Comparison of ENCODE assay signal across 25 cellular contexts in the genomic region with DNA sequence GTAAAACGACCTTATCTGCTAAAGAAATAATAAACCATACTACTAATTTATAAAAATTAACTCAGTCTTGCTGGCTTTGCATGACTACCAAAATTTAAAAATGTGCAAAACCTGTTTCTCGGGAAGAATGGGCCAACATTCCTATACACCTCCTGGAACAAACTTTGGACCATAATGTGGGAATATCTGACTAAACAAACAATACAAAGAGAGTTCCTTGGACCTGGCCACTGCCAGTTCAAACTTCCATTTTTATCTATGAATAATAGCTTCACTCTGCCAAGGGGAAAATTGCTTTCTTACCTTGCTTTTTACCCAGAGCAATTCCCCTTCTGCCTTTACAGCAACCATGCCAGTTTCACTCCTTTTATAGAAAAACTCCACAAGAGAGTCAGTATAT. TPM values are rescaled to one million over a fixed set of nuclear protein-coding genes. Genes with fewer than 3 reads are reported as not detected.
DNase-seq lines count a peak whose midpoint lies in the region; ATAC-seq, FAIRE-seq and TF ChIP-seq lines count a peak whose summit lies in the region.
"Had no signal": no experiment of that assay in that cellular context is flagged by ENCODE, and none has a peak within 500 bp of the region (broad histone marks: within the 10 kb centered on the region; RNA-seq: fewer than 3 reads in every experiment).

No MANE protein-coding gene starts in this region.

- H3K36me3 ChIP-seq in Caco-2 (ENCODE audit: control insufficient read depth, insufficient read depth, low read length) (no peaks in the 10 kb centered on the region), ascending aorta (no peaks in the 10 kb centered on the region), HepG2 (replicated peaks in 1 of 2; ENCODE audit: control insufficient read depth in 1 of 2, insufficient read depth in 2 of 2, low read length in 2 of 2) (no peaks in the 10 kb centered on the region), small intestine (ENCODE audit: control insufficient read depth in 2 of 2, insufficient read depth in 2 of 2, low read length in 2 of 2) (no peaks in the 10 kb centered on the region)

- FAIRE-seq in HepG2 (lab: Jason Lieb, UNC) (peak; percentile 56), small intestine (lab: Jason Lieb, UNC) (no peak)
- FAIRE-seq: H54 had no signal

- H3K9ac ChIP-seq in HepG2 (ENCODE audit: insufficient read depth, low read depth, low read length) = 0 out of 2 replicates have a peak overlapping the region, but pooled peaks have one; percentile 42
- H3K9ac ChIP-seq: KMS-11 had no signal

- peak in 1 of 2 experiments; percentile 49; a peak in 2 of 4 replicates for TF ChIP-seq EP300 in HepG2 (IDR thresholded peaks at IDR 0.05; ENCODE audit: low read depth in 2 of 2, low read length in 2 of 2)
- no peak for TF ChIP-seq EP300 in HepG2 (CRISPR knock-in tag; IDR thresholded peaks at IDR 0.05; ENCODE audit: borderline replicate concordance)

- peak overlapping the region; percentile 82 for H3K27ac Mint-ChIP-seq in Caco-2 (ENCODE audit: unreplicated experiment)

- H3K4me1 Mint-ChIP-seq in Caco-2 (ENCODE audit: low read depth, unreplicated experiment) = peaks cover 31% of the 10 kb centered on the region

- H3K4me1 ChIP-seq in Caco-2 (peaks cover 47% of the 10 kb centered on the region), ascending aorta (peaks cover 0 to 4% of the 10 kb centered on the region in 2 donors), HepG2 (ENCODE audit: insufficient read depth, low read length) (peaks cover 61% of the 10 kb centered on the region), small intestine (ENCODE audit: control insufficient read depth in 2 of 2, insufficient read depth in 1 of 2, low read depth in 1 of 2, low read length in 1 of 2) (peaks cover 6 to 15% of the 10 kb centered on the region in 2 donors)

- peak overlapping the region; percentile 55 for H3K4me3 Mint-ChIP-seq in Caco-2 (ENCODE audit: unreplicated experiment)
- H3K4me3 Mint-ChIP-seq: IgD-negative memory B cell had no signal

- H3K27me3 Mint-ChIP-seq in Caco-2 (ENCODE audit: insufficient read depth, unreplicated experiment) = no peaks in the 10 kb centered on the region

- no peaks in the 10 kb centered on the region for H3K9me3 Mint-ChIP-seq in Caco-2 (ENCODE audit: unreplicated experiment)
- H3K9me3 Mint-ChIP-seq: IgD-negative memory B cell had no signal

- peak overlapping the region; percentile 72 for H3K4me2 ChIP-seq in HepG2 (ENCODE audit: low read depth, low read length)
- H3K4me2 ChIP-seq: KMS-11 had no signal

- H3K36me3 Mint-ChIP-seq in Caco-2 (ENCODE audit: insufficient read depth, unreplicated experiment) = no peaks in the 10 kb centered on the region

- TF ChIP-seq POLR2A in HepG2 (IDR thresholded peaks at IDR 0.05; ENCODE audit: insufficient read depth in 1 of 2, low read depth in 2 of 2, low read length in 2 of 2) = no peak

- H3K27me3 ChIP-seq in Caco-2 (replicated peaks; ENCODE audit: control insufficient read depth, insufficient read depth, low read length) = no peaks in the 10 kb centered on the region
- H3K27me3 ChIP-seq in ascending aorta = no peaks in the 10 kb centered on the region
- H3K27me3 ChIP-seq in HepG2 (ENCODE audit: control insufficient read depth in 1 of 2, insufficient read depth in 2 of 2, low read length in 2 of 2) = no peaks in the 10 kb centered on the region
- no peaks in the 10 kb centered on the region for H3K27me3 ChIP-seq in small intestine (ENCODE audit: control insufficient read depth in 2 of 2, insufficient read depth in 2 of 2, low read length in 2 of 2)

- WGBS in HepG2 (ENCODE audit: low lambda C conversion rate) = under 1% methylated on average over 2 of the region's 2 CpGs
- 17 to 34% (median 33%) methylated on average over 2 of the region's 2 CpGs for WGBS in small intestine, 3 donors

- H3K9me3 ChIP-seq in Caco-2 = no peaks in the 10 kb centered on the region
- H3K9me3 ChIP-seq in ascending aorta = no peaks in the 10 kb centered on the region
- H3K9me3 ChIP-seq in HepG2 (ENCODE audit: low read length) = no peaks in the 10 kb centered on the region
- H3K9me3 ChIP-seq in small intestine (ENCODE audit: control insufficient read depth, low read depth) = no peaks in the 10 kb centered on the region

- no peak for TF ChIP-seq CTCF in Caco-2 (IDR thresholded peaks at IDR 0.05; ENCODE audit: insufficient read depth in 1 of 2, low read depth in 1 of 2, low read length in 1 of 2, severe bottlenecking in 1 of 2, unreplicated experiment in 1 of 2)
- TF ChIP-seq CTCF in ascending aorta (IDR thresholded peaks at IDR 0.05) = no peak
- no peak for TF ChIP-seq CTCF in HepG2 (CRISPR knock-in tag; IDR thresholded peaks at IDR 0.05)

- in situ Hi-C loops in HepG2 (cut with HindIII; ENCODE audit: extremely low pct_ligation_motif_present, low pct_unique_long_range_greater_than_20kb) = no loop called here

- intact Hi-C loops in Caco-2 (cut with micrococcal nuclease; ENCODE audit: unreplicated experiment) = no loop called here
- intact Hi-C loops in ascending aorta (cut with DNase I) = loop anchor here (10.0 kb wide), 2 partner anchors 1454 to 1646 kb away; a partner anchor contains a TSS
- intact Hi-C loops in HepG2 (cut with micrococcal nuclease; ENCODE audit: unreplicated experiment) = loop anchor here (2.0 kb wide), 1 partner anchor 64 kb away; a partner anchor contains a TSS

- no peaks in the 10 kb centered on the region for H3K79me2 ChIP-seq in HepG2 (ENCODE audit: insufficient read depth, low read length)

- peak in 1 of 2 experiments; percentile 45 for DNase-seq in Caco-2
- peak in 1 of 2 donors; percentile 25 for DNase-seq in ascending aorta (ENCODE audit: low spot score in 2 of 2)
- peak; percentile 89 for DNase-seq in HepG2 (ENCODE audit: low spot score)
- peak; percentile 88 for DNase-seq in small intestine
- no peak for DNase-seq in stimulated activated CD4-positive, alpha-beta T cell treated with anti-CD3 and anti-CD28 coated beads, Interleukin-4, amount 100 ng/mL, for 24 hours
- DNase-seq in DMS153 treated with DMSO at 0.1 percent for 48 hours (lab: John Stamatoyannopoulos, UW; ENCODE audit: unreplicated experiment) = no peak
- DNase-seq: C1 segment of cervical spinal cord, DMS153, MM.1S, NCI-H1417, NCI-H1694, NCI-H2081, NCI-H2171, NCI-H226, NCI-H510A, NCI-H69, SHP77 had no signal

- H3K4me3 ChIP-seq in Caco-2 (ENCODE audit: low read depth, low read length) (no peak overlapping the region), ascending aorta (no peak overlapping the region), HepG2 (replicated peaks in 1 of 3; ENCODE audit: insufficient read depth in 1 of 3, low read depth in 2 of 3, low read length in 3 of 3) (peak overlapping the region in 2 of 3 experiments; percentile 39 to 41; a peak in 3 of 6 replicates), small intestine (ENCODE audit: low read depth in 1 of 2, low read length in 2 of 2) (no peak overlapping the region)

- no peaks in the 10 kb centered on the region for H4K20me1 ChIP-seq in HepG2 (ENCODE audit: insufficient read depth, low read length)

- BruUV-seq in Caco-2 (replicated peaks; lab: Mats Ljungman, UMichigan) (no TSS peak), HepG2 (replicated peaks; lab: Mats Ljungman, UMichigan) (no TSS peak)

- ATAC-seq in HepG2 (peak; percentile 74), HG03432 (IDR thresholded peaks at IDR 0.05; ENCODE audit: unreplicated experiment) (no peak)
- ATAC-seq: Panc1 had no signal

- POLR2A ChIA-PET in Caco-2 (lab: Charles Lee) = no interaction called here
- POLR2A ChIA-PET in HepG2 (lab: Yijun Ruan, JAX) = interaction anchor here (0.6 to 2.3 kb wide), 4 partner anchors 12 to 332 kb away, joined by 3 to 17 read pairs (median 4); a partner anchor contains a TSS

- CTCF ChIA-PET in Caco-2 (lab: Charles Lee) (interaction anchor here (0.6 to 1.5 kb wide), 3 partner anchors 158 to 272 kb away, joined by 3 to 4 read pairs (median 4); no protein-coding TSS in a partner anchor), HepG2 (lab: Yijun Ruan, JAX; ENCODE audit: low intra/inter-chr PET ratio, low total read pairs) (no interaction called here)

- no peak overlapping the region for H2AFZ ChIP-seq in HepG2 (ENCODE audit: low read length)

- no peak for TF ChIP-seq RAD21 in HepG2 (CRISPR knock-in tag; IDR thresholded peaks at IDR 0.05)

- H3K27ac ChIP-seq in ascending aorta (peak overlapping the region; percentile 28 to 41), HepG2 (ENCODE audit: extremely low read length, insufficient read depth, low read length) (peak overlapping the region; percentile 80), small intestine (ENCODE audit: low read depth in 1 of 2, low read length in 1 of 2) (no peak overlapping the region)
- H3K27ac ChIP-seq: KMS-11, RWPE1 had no signal

RNA-seq across cellular contexts. Expression of a gene that starts 38.7 kb away (rescaled TPM):
- total RNA-seq in Caco-2 (2022) (not detected in 2 replicates), ascending aorta (not detected), HepG2 (2016; rRNA removed; fragmentation: Illumina TruSeq; extraction: Trizol) (1.2 and 2.5 TPM in 2 replicates)
- total RNA-seq in HepG2 (2016; cell fraction: cytosol; rRNA removed; fragmentation: Illumina TruSeq; extraction: Trizol; ENCODE audit: low read depth) = 0.30 and 0.44 TPM in 2 replicates
- total RNA-seq in HepG2 (2016; cell fraction: insoluble cytoplasmic fraction; rRNA removed; fragmentation: Illumina TruSeq; extraction: Trizol) = 1.5 and 3.2 TPM in 2 replicates
- 0.71 and 0.79 TPM in 2 replicates for total RNA-seq in HepG2 (2016; cell fraction: membrane; rRNA removed; fragmentation: Illumina TruSeq; extraction: Trizol)
- 3.5 and 8.6 TPM in 2 replicates for total RNA-seq in HepG2 (2016; cell fraction: nucleus; rRNA removed; fragmentation: Illumina TruSeq; extraction: Trizol)
- polyA plus RNA-seq in HepG2 (2011; rRNA removed) (6.8 and 7.2 TPM in 2 replicates), small intestine (10 to 100 TPM in 2 of 3 donors, 1 to 10 TPM in 1; 8.7 to 32.0 (median 28.1) TPM)
- 1.7 and 3.2 TPM in 2 replicates for polyA plus RNA-seq in HepG2 (2011; cell fraction: cytosol; rRNA removed)
- 43.4 and 68.5 TPM in 2 replicates for polyA plus RNA-seq in HepG2 (2011; cell fraction: nucleus; rRNA removed)
- 6.2 and 8.3 TPM in 2 replicates for polyA plus RNA-seq in HepG2 (2012)
- polyA plus RNA-seq in HepG2 (2016; cell fraction: cytosol; fragmentation: Illumina TruSeq; extraction: Trizol; ENCODE audit: low read depth) = 0.62 and 0.85 TPM in 2 replicates
- polyA plus RNA-seq in HepG2 (2016; cell fraction: insoluble cytoplasmic fraction; fragmentation: Illumina TruSeq; extraction: Trizol; ENCODE audit: low read depth) = 1.5 and 2.4 TPM in 2 replicates
- 0.73 and 1.5 TPM in 2 replicates for polyA plus RNA-seq in HepG2 (2016; cell fraction: membrane; fragmentation: Illumina TruSeq; extraction: Trizol; ENCODE audit: low read depth)
- 14.3 and 19.5 TPM in 2 replicates for polyA plus RNA-seq in HepG2 (2016; cell fraction: nucleus; fragmentation: Illumina TruSeq; extraction: Trizol; ENCODE audit: insufficient read depth, low read depth)
- 0.42 and 3.8 TPM in 2 replicates for polyA minus RNA-seq in HepG2 (2011; rRNA and poly(A)+ RNA removed; ENCODE audit: low replicate concordance)
- 0.53 TPM in 1 of 2 replicates, not detected in the other for polyA minus RNA-seq in HepG2 (2011; cell fraction: cytosol; rRNA and poly(A)+ RNA removed)
- polyA minus RNA-seq in HepG2 (2011; cell fraction: nucleus; rRNA and poly(A)+ RNA removed) = 11.1 and 13.0 TPM in 2 replicates
- total RNA-seq: A673, SK-MEL-5 had no signal

RNA-seq across cellular contexts. Expression of a gene that starts 50.7 kb away (rescaled TPM):
- total RNA-seq in Caco-2 (2022) (19.3 and 20.3 TPM in 2 replicates), ascending aorta (10.3 TPM), HepG2 (2016; rRNA removed; fragmentation: Illumina TruSeq; extraction: Trizol) (20.5 and 22.2 TPM in 2 replicates)
- total RNA-seq in HepG2 (2016; cell fraction: cytosol; rRNA removed; fragmentation: Illumina TruSeq; extraction: Trizol; ENCODE audit: low read depth) = 8.5 and 9.7 TPM in 2 replicates
- total RNA-seq in HepG2 (2016; cell fraction: insoluble cytoplasmic fraction; rRNA removed; fragmentation: Illumina TruSeq; extraction: Trizol) = 17.5 and 22.8 TPM in 2 replicates
- total RNA-seq in HepG2 (2016; cell fraction: membrane; rRNA removed; fragmentation: Illumina TruSeq; extraction: Trizol) = 25.7 and 29.6 TPM in 2 replicates
- 13.6 and 14.7 TPM in 2 replicates for total RNA-seq in HepG2 (2016; cell fraction: nucleus; rRNA removed; fragmentation: Illumina TruSeq; extraction: Trizol)
- polyA plus RNA-seq in HepG2 (2011; rRNA removed) (4.2 and 4.9 TPM in 2 replicates), small intestine (10 to 100 TPM in 1 of 3 donors, 1 to 10 TPM in 2; 1.8 to 12.8 (median 2.2) TPM)
- 3.5 and 5.9 TPM in 2 replicates for polyA plus RNA-seq in HepG2 (2011; cell fraction: cytosol; rRNA removed)
- polyA plus RNA-seq in HepG2 (2011; cell fraction: nucleus; rRNA removed) = 10.1 and 12.2 TPM in 2 replicates
- 2.8 and 4.9 TPM in 2 replicates for polyA plus RNA-seq in HepG2 (2012)
- 7.5 and 9.1 TPM in 2 replicates for polyA plus RNA-seq in HepG2 (2016; cell fraction: cytosol; fragmentation: Illumina TruSeq; extraction: Trizol; ENCODE audit: low read depth)
- polyA plus RNA-seq in HepG2 (2016; cell fraction: insoluble cytoplasmic fraction; fragmentation: Illumina TruSeq; extraction: Trizol; ENCODE audit: low read depth) = 15.0 and 17.9 TPM in 2 replicates
- 19.5 and 20.5 TPM in 2 replicates for polyA plus RNA-seq in HepG2 (2016; cell fraction: membrane; fragmentation: Illumina TruSeq; extraction: Trizol; ENCODE audit: low read depth)
- polyA plus RNA-seq in HepG2 (2016; cell fraction: nucleus; fragmentation: Illumina TruSeq; extraction: Trizol; ENCODE audit: insufficient read depth, low read depth) = 26.3 and 27.2 TPM in 2 replicates
- polyA minus RNA-seq in HepG2 (2011; rRNA and poly(A)+ RNA removed; ENCODE audit: low replicate concordance) = 7.4 and 26.1 TPM in 2 replicates
- polyA minus RNA-seq in HepG2 (2011; cell fraction: cytosol; rRNA and poly(A)+ RNA removed) = 2.7 and 3.3 TPM in 2 replicates
- 2.6 and 3.5 TPM in 2 replicates for polyA minus RNA-seq in HepG2 (2011; cell fraction: nucleus; rRNA and poly(A)+ RNA removed)

RNA-seq across cellular contexts. Expression of a gene that starts 51.5 kb away (rescaled TPM):
- total RNA-seq in Caco-2 (2022) (37.7 and 43.2 TPM in 2 replicates), ascending aorta (14.7 TPM), HepG2 (2016; rRNA removed; fragmentation: Illumina TruSeq; extraction: Trizol) (20.2 and 28.2 TPM in 2 replicates)
- 5.6 and 7.6 TPM in 2 replicates for total RNA-seq in HepG2 (2016; cell fraction: cytosol; rRNA removed; fragmentation: Illumina TruSeq; extraction: Trizol; ENCODE audit: low read depth)
- total RNA-seq in HepG2 (2016; cell fraction: insoluble cytoplasmic fraction; rRNA removed; fragmentation: Illumina TruSeq; extraction: Trizol) = 19.0 and 29.4 TPM in 2 replicates
- total RNA-seq in HepG2 (2016; cell fraction: membrane; rRNA removed; fragmentation: Illumina TruSeq; extraction: Trizol) = 10.6 and 11.4 TPM in 2 replicates
- 20.5 and 26.7 TPM in 2 replicates for total RNA-seq in HepG2 (2016; cell fraction: nucleus; rRNA removed; fragmentation: Illumina TruSeq; extraction: Trizol)
- polyA plus RNA-seq in HepG2 (2011; rRNA removed) (14.6 and 17.2 TPM in 2 replicates), small intestine (10 to 100 TPM; 13.2 to 29.0 (median 15.0) TPM)
- polyA plus RNA-seq in HepG2 (2011; cell fraction: cytosol; rRNA removed) = 8.4 and 14.3 TPM in 2 replicates
- 49.5 and 64.7 TPM in 2 replicates for polyA plus RNA-seq in HepG2 (2011; cell fraction: nucleus; rRNA removed)
- polyA plus RNA-seq in HepG2 (2012) = 12.0 and 18.0 TPM in 2 replicates
- polyA plus RNA-seq in HepG2 (2016; cell fraction: cytosol; fragmentation: Illumina TruSeq; extraction: Trizol; ENCODE audit: low read depth) = 2.7 and 2.8 TPM in 2 replicates
- polyA plus RNA-seq in HepG2 (2016; cell fraction: insoluble cytoplasmic fraction; fragmentation: Illumina TruSeq; extraction: Trizol; ENCODE audit: low read depth) = 16.4 and 20.5 TPM in 2 replicates
- polyA plus RNA-seq in HepG2 (2016; cell fraction: membrane; fragmentation: Illumina TruSeq; extraction: Trizol; ENCODE audit: low read depth) = 7.8 and 8.1 TPM in 2 replicates
- polyA plus RNA-seq in HepG2 (2016; cell fraction: nucleus; fragmentation: Illumina TruSeq; extraction: Trizol; ENCODE audit: insufficient read depth, low read depth) = 72.2 and 76.1 TPM in 2 replicates
- polyA minus RNA-seq in HepG2 (2011; rRNA and poly(A)+ RNA removed; ENCODE audit: low replicate concordance) = 12.4 and 20.4 TPM in 2 replicates
- 3.7 and 6.5 TPM in 2 replicates for polyA minus RNA-seq in HepG2 (2011; cell fraction: cytosol; rRNA and poly(A)+ RNA removed)
- 19.4 and 23.5 TPM in 2 replicates for polyA minus RNA-seq in HepG2 (2011; cell fraction: nucleus; rRNA and poly(A)+ RNA removed)

Comparison
In these comparisons a context has a peak if more than half of its experiments do, and no peak if none do; other contexts are left out.
1. DNase-seq: peak in HepG2 (single experiment) and small intestine (single experiment); none in stimulated activated CD4-positive, alpha-beta T cell treated with anti-CD3 and anti-CD28 coated beads, Interleukin-4, amount 100 ng/mL, for 24 hours (single experiment) and DMS153 treated with DMSO at 0.1 percent for 48 hours (single experiment).
2. H3K4me3 ChIP-seq: peak in HepG2 (2 of 3); none in Caco-2 (single experiment), ascending aorta (0 of 2) and small intestine (0 of 2).
3. H3K27ac ChIP-seq: peak in ascending aorta (2 of 2) and HepG2 (single experiment); none in small intestine (0 of 2).